In genomic region chr3:38297947-38298711, GRCh38 we compare ENCODE assay signal across 9 cellular contexts. TPM values are rescaled to one million over a fixed set of nuclear protein-coding genes. Genes with fewer than 3 reads are reported as not detected.
DNase-seq lines count a peak whose midpoint lies in the region; ATAC-seq and TF ChIP-seq lines count a peak whose summit lies in the region.
"Had no signal": no experiment of that assay in that cellular context is flagged by ENCODE, and none has a peak within 500 bp of the region (broad histone marks: within the 10 kb centered on the region; RNA-seq: fewer than 3 reads in every experiment).

No MANE protein-coding gene starts in this region.

- H3K9me2 ChIP-seq in neural cell (ENCODE audit: insufficient read depth, low read length) = no peaks in the 10 kb centered on the region

- ATAC-seq in HG02642 (IDR thresholded peaks at IDR 0.05; ENCODE audit: poor library complexity, unreplicated experiment) = no peak
- ATAC-seq in HG03159 (IDR thresholded peaks at IDR 0.05; ENCODE audit: unreplicated experiment) = no peak

- H4K20me1 ChIP-seq in neural cell (ENCODE audit: insufficient read depth) = no peaks in the 10 kb centered on the region

- DNase-seq in EH (ENCODE audit: low read depth) (peak; percentile 25), KBM-7 (peak; percentile 21), breast epithelium (ENCODE audit: low spot score in 2 of 2) (no peak), SHP77 treated with DMSO at 0.1 percent for 48 hours (lab: John Stamatoyannopoulos, UW) (no peak)
- DNase-seq in activated effector memory CD4-positive, alpha-beta T cell treated with anti-CD3 and anti-CD28 coated beads, Interleukin-2, amount 50 U/mL, for 16 hours = no peak
- DNase-seq: GOT3 had no signal

- TF ChIP-seq CTCF in breast epithelium (IDR thresholded peaks at IDR 0.05) (peak in 2 of 3 donors; percentile 4 to 14), neural cell (IDR thresholded peaks at IDR 0.05; ENCODE audit: poor library complexity, severe bottlenecking) (peak; percentile 54)

- H3K27me3 ChIP-seq in breast epithelium (no peaks in the 10 kb centered on the region), neural cell (ENCODE audit: insufficient read depth, low read depth, low read length) (no peaks in the 10 kb centered on the region)

- TF ChIP-seq EP300 in neural cell (conservative IDR thresholded peaks at IDR 0.05; ENCODE audit: poor library complexity, severe bottlenecking) = no peak

- no peak overlapping the region for H3K9ac ChIP-seq in neural cell (ENCODE audit: low read length)

- no peak overlapping the region for H3K27ac ChIP-seq in breast epithelium
- H3K27ac ChIP-seq in neural cell (ENCODE audit: low read length) = no peak overlapping the region

- TF ChIP-seq POLR2A in breast epithelium (IDR thresholded peaks at IDR 0.05) = no peak

- H3K4me2 ChIP-seq in neural cell (ENCODE audit: low read length) = no peak overlapping the region

- in situ Hi-C loops in KBM-7 (cut with MboI; ENCODE audit: low pct_unique_long_range_greater_than_20kb, low sequenced_read_pairs) = no loop called here

- H2AFZ ChIP-seq in neural cell (ENCODE audit: low read depth, low read length) = no peak overlapping the region

- H3F3A ChIP-seq in neural cell (ENCODE audit: insufficient read depth, low read length, poor library complexity, severe bottlenecking) = no peaks in the 10 kb centered on the region

- H3K36me3 ChIP-seq in breast epithelium (no peaks in the 10 kb centered on the region), neural cell (ENCODE audit: insufficient read depth, low read length) (no peaks in the 10 kb centered on the region)

- H3K4me1 ChIP-seq in breast epithelium = no peaks in the 10 kb centered on the region

- H3K9me3 ChIP-seq in breast epithelium (no peaks in the 10 kb centered on the region), neural cell (ENCODE audit: low read length) (no peaks in the 10 kb centered on the region)

- no peak overlapping the region for H3K4me3 ChIP-seq in breast epithelium
- no peak overlapping the region for H3K4me3 ChIP-seq in neural cell (ENCODE audit: low read length)

- H3K79me2 ChIP-seq in neural cell (replicated peaks; ENCODE audit: insufficient read depth, low read length) = no peaks in the 10 kb centered on the region

- intact Hi-C loops in breast epithelium (cut with DNase I; ENCODE audit: low total_unique reads) = no loop called here

- peak; percentile 12 for TF ChIP-seq RAD21 in neural cell (conservative IDR thresholded peaks at IDR 0.05)

TF ChIP-seq in neural cell, 6 proteins besides CTCF, POLR2A, EP300 and RAD21:
- TF ChIP-seq TAF1 (IDR thresholded peaks at IDR 0.05; ENCODE audit: low read depth) (no peak), POLR2AphosphoS5 (IDR thresholded peaks at IDR 0.05) (no peak), REST (IDR thresholded peaks at IDR 0.05; ENCODE audit: borderline replicate concordance) (no peak), EZH2 (IDR thresholded peaks at IDR 0.05; ENCODE audit: borderline replicate concordance, insufficient read depth, low read length, poor library complexity, severe bottlenecking) (no peak), SMC3 (conservative IDR thresholded peaks at IDR 0.05; ENCODE audit: poor library complexity) (no peak)
TF ChIP-seq in neural cell: peak in this region for 0.

RNA-seq across cellular contexts. Expression of gene SLC22A14, which starts 16.0 kb away (rescaled TPM):
- under 1 TPM in 1 of 3 donors, not detected in 2; 0.29 TPM for total RNA-seq in breast epithelium
- 0.16 and 0.25 TPM in 2 replicates for polyA plus RNA-seq in neural cell
- 0.93 TPM in 1 of 2 replicates, not detected in the other for polyA minus RNA-seq in neural cell

RNA-seq across cellular contexts. Expression of gene SLC22A13, which starts 32.5 kb away (rescaled TPM):
- under 1 TPM in 2 of 3 donors, not detected in 1; 0.48 to 0.59 TPM for total RNA-seq in breast epithelium
- 0.16 TPM in 1 of 2 replicates, not detected in the other for polyA plus RNA-seq in neural cell
- polyA minus RNA-seq in neural cell = 0.49 and 0.58 TPM in 2 replicates

RNA-seq across cellular contexts. Expression of gene XYLB, which starts 48.5 kb away (rescaled TPM):
- total RNA-seq in breast epithelium = 1 to 10 TPM; 5.2 to 7.9 (median 6.7) TPM
- polyA plus RNA-seq in neural cell = 0.50 and 1.8 TPM in 2 replicates
- 1.7 and 3.1 TPM in 2 replicates for polyA minus RNA-seq in neural cell

Comparison
In these comparisons a context has a peak if more than half of its experiments do, and no peak if none do; other contexts are left out.
1. DNase-seq: peak in EH (single experiment) and KBM-7 (single experiment); none in breast epithelium (0 of 2), SHP77 treated with DMSO at 0.1 percent for 48 hours (single experiment) and activated effector memory CD4-positive, alpha-beta T cell treated with anti-CD3 and anti-CD28 coated beads, Interleukin-2, amount 50 U/mL, for 16 hours (single experiment).